ENCODE assay signal across 31 cellular contexts in the genomic region with DNA sequence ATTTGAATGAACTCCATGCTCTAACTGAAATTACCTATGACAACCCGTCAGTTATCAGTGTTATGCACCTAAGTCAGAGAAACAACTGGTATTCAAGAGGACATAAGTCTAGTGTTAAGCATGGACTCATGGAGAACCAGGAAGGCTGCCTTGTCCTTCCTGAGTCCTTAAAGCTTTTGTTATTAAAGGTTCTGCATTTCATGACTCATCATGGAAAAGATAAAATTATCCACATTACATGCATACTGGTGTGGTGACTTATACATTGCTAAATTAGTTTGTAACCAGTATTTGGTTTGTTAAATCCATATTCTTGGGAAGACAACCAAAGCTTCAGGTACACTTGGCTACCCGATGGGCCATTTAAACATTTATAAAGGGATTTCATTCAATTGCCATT. TPM values are rescaled to one million over a fixed set of nuclear protein-coding genes. Genes with fewer than 3 reads are reported as not detected.
DNase-seq lines count a peak whose midpoint lies in the region; ATAC-seq, FAIRE-seq and TF ChIP-seq lines count a peak whose summit lies in the region.
"Had no signal": no experiment of that assay in that cellular context is flagged by ENCODE, and none has a peak within 500 bp of the region (broad histone marks: within the 10 kb centered on the region; RNA-seq: fewer than 3 reads in every experiment).

No MANE protein-coding gene starts in this region.

- DNase-seq in MCF 10A (ENCODE audit: unreplicated experiment) (peak; percentile 5), breast epithelium (ENCODE audit: low spot score in 2 of 2) (no peak), astrocyte (ENCODE audit: low read depth) (peak; percentile 0), fibroblast of pulmonary artery (ENCODE audit: low read depth) (peak; percentile 76), NCI-H510A (lab: John Stamatoyannopoulos, UW) (no peak), epidermal melanocyte (ENCODE audit: insufficient read length, low spot score) (no peak)
- no peak for DNase-seq in activated naive CD4-positive, alpha-beta T cell treated with Interleukin-2 at 50 U/mL for 16 hours
- DNase-seq in activated CD8-positive, alpha-beta T cell treated with anti-CD3 and anti-CD28 coated beads, Interleukin-2, amount 10 ng/mL, durations not matched to agents 7 days and 5 days: no peak
- DNase-seq: 8988T; activated effector memory CD4-positive, alpha-beta T cell treated with anti-CD3 and anti-CD28 coated beads, Interleukin-2, amount 50 U/mL, for 16 hours; adrenal gland; Caco-2; effector CD8-positive, alpha-beta T cell; KBM-7; kidney; MV-4-11; naive B cell; NCI-H1694; NCI-H2227 treated with DMSO at 0.1 percent for 48 hours; SJCRH30; stimulated activated CD4-positive, alpha-beta T cell treated with anti-CD3 and anti-CD28 coated beads, Interleukin-15, amount 100 ng/mL, for 24 hours; T-helper 2 cell; WERI-Rb-1 had no signal

- no peak overlapping the region for H3K9ac ChIP-seq in astrocyte (ENCODE audit: low read length)
- H3K9ac ChIP-seq: BLaER1 had no signal

- no peak for TF ChIP-seq POLR2A in breast epithelium (IDR thresholded peaks at IDR 0.05)

- H3K27ac ChIP-seq in breast epithelium: no peak overlapping the region
- peak overlapping the region; percentile 21 for H3K27ac ChIP-seq in astrocyte (ENCODE audit: low read depth, low read length)
- H3K27ac ChIP-seq: adrenal gland, BLaER1, right atrium auricular region, SJCRH30, WERI-Rb-1 had no signal

- BruUV-seq in MCF 10A (replicated peaks; lab: Mats Ljungman, UMichigan): no TSS peak

- H3K9me3 Mint-ChIP-seq in MCF 10A (ENCODE audit: unreplicated experiment) (no peaks in the 10 kb centered on the region), astrocyte (ENCODE audit: unreplicated experiment) (peaks cover 3% of the 10 kb centered on the region)
- no peaks in the 10 kb centered on the region for H3K9me3 Mint-ChIP-seq in activated CD8-positive, alpha-beta T cell treated with anti-CD3 and anti-CD28 coated beads, Interleukin-2, amount 10 ng/mL, durations not matched to agents 7 days and 5 days (ENCODE audit: insufficient read depth)

- H3K36me3 Mint-ChIP-seq in MCF 10A (ENCODE audit: insufficient read depth, unreplicated experiment): no peaks in the 10 kb centered on the region
- H3K36me3 Mint-ChIP-seq in astrocyte (ENCODE audit: low read depth, unreplicated experiment): no peaks in the 10 kb centered on the region
- no peaks in the 10 kb centered on the region for H3K36me3 Mint-ChIP-seq in activated CD8-positive, alpha-beta T cell treated with anti-CD3 and anti-CD28 coated beads, Interleukin-2, amount 10 ng/mL, durations not matched to agents 7 days and 5 days (ENCODE audit: low read depth)
- H3K36me3 Mint-ChIP-seq: memory B cell, naive B cell had no signal

- H3K27me3 ChIP-seq in breast epithelium: no peaks in the 10 kb centered on the region
- H3K27me3 ChIP-seq in astrocyte (ENCODE audit: insufficient read depth, low read length): no peaks in the 10 kb centered on the region
- H3K27me3 ChIP-seq: adrenal gland, BLaER1, right atrium auricular region, SJCRH30 had no signal

- H3K4me1 Mint-ChIP-seq in MCF 10A (ENCODE audit: insufficient read depth, unreplicated experiment) (no peaks in the 10 kb centered on the region), astrocyte (ENCODE audit: low read depth, unreplicated experiment) (peaks cover 13% of the 10 kb centered on the region)
- H3K4me1 Mint-ChIP-seq in activated CD8-positive, alpha-beta T cell treated with anti-CD3 and anti-CD28 coated beads, Interleukin-2, amount 10 ng/mL, durations not matched to agents 7 days and 5 days (ENCODE audit: low read depth): no peaks in the 10 kb centered on the region
- H3K4me1 Mint-ChIP-seq: memory B cell, naive B cell had no signal

- H3K79me2 ChIP-seq in astrocyte (ENCODE audit: insufficient read depth, low read length): no peaks in the 10 kb centered on the region

- CTCF ChIA-PET in MCF 10A (lab: Yijun Ruan, JAX): no interaction called here
- CTCF ChIA-PET in activated CD8-positive, alpha-beta T cell treated with anti-CD3 and anti-CD28 coated beads, Interleukin-2, amount 10 ng/mL, durations not matched to agents 7 days and 5 days (lab: Charles Lee): no interaction called here

- H3K4me3 ChIP-seq in breast epithelium: no peak overlapping the region
- H3K4me3 ChIP-seq in astrocyte (ENCODE audit: insufficient read depth, low read depth, low read length): no peak overlapping the region
- H3K4me3 ChIP-seq in fibroblast of pulmonary artery (replicated peaks; ENCODE audit: low read depth, low read length): no peak overlapping the region
- H3K4me3 ChIP-seq: adrenal gland, BLaER1, right atrium auricular region, SJCRH30 had no signal

- H3K27ac Mint-ChIP-seq in MCF 10A (ENCODE audit: low read depth, unreplicated experiment): no peak overlapping the region
- peak overlapping the region; percentile 22 for H3K27ac Mint-ChIP-seq in astrocyte (ENCODE audit: unreplicated experiment)
- no peak overlapping the region for H3K27ac Mint-ChIP-seq in activated CD8-positive, alpha-beta T cell treated with anti-CD3 and anti-CD28 coated beads, Interleukin-2, amount 10 ng/mL, durations not matched to agents 7 days and 5 days
- H3K27ac Mint-ChIP-seq: memory B cell, naive B cell had no signal

- TF ChIP-seq CTCF in MCF 10A (IDR thresholded peaks at IDR 0.05; ENCODE audit: unreplicated experiment) (no peak), breast epithelium (IDR thresholded peaks at IDR 0.05) (no peak), astrocyte (IDR thresholded peaks at IDR 0.05; ENCODE audit: insufficient read depth, low read depth, low read length) (no peak), fibroblast of pulmonary artery (IDR thresholded peaks at IDR 0.05; ENCODE audit: low read length, missing control alignments) (no peak)

- no peak overlapping the region for H3K4me3 Mint-ChIP-seq in MCF 10A (ENCODE audit: unreplicated experiment)
- no peak overlapping the region for H3K4me3 Mint-ChIP-seq in astrocyte (ENCODE audit: unreplicated experiment)
- no peak overlapping the region for H3K4me3 Mint-ChIP-seq in activated CD8-positive, alpha-beta T cell treated with anti-CD3 and anti-CD28 coated beads, Interleukin-2, amount 10 ng/mL, durations not matched to agents 7 days and 5 days
- H3K4me3 Mint-ChIP-seq: memory B cell, naive B cell had no signal

- no peaks in the 10 kb centered on the region for H3K36me3 ChIP-seq in breast epithelium
- no peaks in the 10 kb centered on the region for H3K36me3 ChIP-seq in astrocyte (ENCODE audit: insufficient read depth, low read length)
- H3K36me3 ChIP-seq: adrenal gland, BLaER1, right atrium auricular region, SJCRH30, WERI-Rb-1 had no signal

- H3K4me1 ChIP-seq in breast epithelium (no peaks in the 10 kb centered on the region), astrocyte (ENCODE audit: insufficient read depth, low read length) (peaks cover 3% of the 10 kb centered on the region)
- H3K4me1 ChIP-seq: adrenal gland, BLaER1, Caco-2, right atrium auricular region, SJCRH30 had no signal

- no peaks in the 10 kb centered on the region for H4K20me1 ChIP-seq in astrocyte (ENCODE audit: insufficient read depth, low read length)
- H4K20me1 ChIP-seq: BLaER1 had no signal

- ATAC-seq in activated CD8-positive, alpha-beta T cell treated with anti-CD3 and anti-CD28 coated beads, Interleukin-2, amount 10 ng/mL, durations not matched to agents 7 days and 5 days: no peak

- intact Hi-C loops in MCF 10A (cut with micrococcal nuclease) (no loop called here), breast epithelium (cut with DNase I; ENCODE audit: low total_unique reads) (no loop called here)

- H3K4me2 ChIP-seq in astrocyte (ENCODE audit: low read length): peak overlapping the region; percentile 39
- H3K4me2 ChIP-seq: BLaER1 had no signal

- H3K27me3 Mint-ChIP-seq in MCF 10A (ENCODE audit: insufficient read depth, unreplicated experiment) (peaks cover 30% of the 10 kb centered on the region), astrocyte (ENCODE audit: low read depth, unreplicated experiment) (no peaks in the 10 kb centered on the region)
- peaks cover 22% of the 10 kb centered on the region for H3K27me3 Mint-ChIP-seq in activated CD8-positive, alpha-beta T cell treated with anti-CD3 and anti-CD28 coated beads, Interleukin-2, amount 10 ng/mL, durations not matched to agents 7 days and 5 days (ENCODE audit: low read depth)

- POLR2A ChIA-PET in MCF 10A (lab: Yijun Ruan, JAX): no interaction called here
- POLR2A ChIA-PET in activated CD8-positive, alpha-beta T cell treated with anti-CD3 and anti-CD28 coated beads, Interleukin-2, amount 10 ng/mL, durations not matched to agents 7 days and 5 days (lab: Charles Lee): no interaction called here

- no peak overlapping the region for H2AFZ ChIP-seq in astrocyte (ENCODE audit: low read depth, low read length)

- peaks cover 0 to 12% of the 10 kb centered on the region in 2 donors for H3K9me3 ChIP-seq in breast epithelium
- H3K9me3 ChIP-seq in astrocyte (ENCODE audit: insufficient read depth, low read depth, low read length): no peaks in the 10 kb centered on the region
- H3K9me3 ChIP-seq: adrenal gland, SJCRH30 had no signal

- FAIRE-seq in astrocyte (lab: Jason Lieb, UNC): peak; percentile 58
- FAIRE-seq: G401.6, kidney had no signal

RNA-seq across cellular contexts. Expression of a gene that starts 6.5 kb away (rescaled TPM):
- total RNA-seq in MCF 10A (2022) (not detected in 2 replicates), breast epithelium (not detected), astrocyte (not detected in 2 replicates)
- under 1 TPM in 1 of 2 experiments, not detected in 1; 0.05 TPM for total RNA-seq in activated CD8-positive, alpha-beta T cell treated with anti-CD3 and anti-CD28 coated beads, Interleukin-2, amount 10 ng/mL, durations not matched to agents 7 days and 5 days
- total RNA-seq: adrenal gland, Caco-2, cerebellum, kidney, osteocyte, right atrium auricular region, SJCRH30, subcutaneous adipose tissue, ureter had no signal

RNA-seq across cellular contexts. Expression of a gene that starts 26.4 kb away (rescaled TPM):
- total RNA-seq in MCF 10A (2022) (not detected in 2 replicates), breast epithelium (not detected), astrocyte (not detected in 2 replicates)
- total RNA-seq in activated CD8-positive, alpha-beta T cell treated with anti-CD3 and anti-CD28 coated beads, Interleukin-2, amount 10 ng/mL, durations not matched to agents 7 days and 5 days: not detected
- total RNA-seq: adrenal gland, Caco-2, cerebellum, kidney, osteocyte, right atrium auricular region, SJCRH30, subcutaneous adipose tissue, ureter had no signal

RNA-seq across cellular contexts. Expression of a gene that starts 45.3 kb away (rescaled TPM):
- total RNA-seq in MCF 10A (2022) (not detected in 2 replicates), breast epithelium (not detected), astrocyte (not detected in 2 replicates)
- not detected for total RNA-seq in activated CD8-positive, alpha-beta T cell treated with anti-CD3 and anti-CD28 coated beads, Interleukin-2, amount 10 ng/mL, durations not matched to agents 7 days and 5 days
- total RNA-seq: adrenal gland, Caco-2, cerebellum, kidney, osteocyte, right atrium auricular region, SJCRH30, subcutaneous adipose tissue, ureter had no signal

Comparison
In these comparisons a context has a peak if more than half of its experiments do, and no peak if none do; other contexts are left out.
1. DNase-seq: peak in MCF 10A (single experiment), astrocyte (single experiment) and fibroblast of pulmonary artery (single experiment); none in breast epithelium (0 of 2), NCI-H510A (single experiment), activated naive CD4-positive, alpha-beta T cell treated with Interleukin-2 at 50 U/mL for 16 hours (single experiment), epidermal melanocyte (single experiment) and activated CD8-positive, alpha-beta T cell treated with anti-CD3 and anti-CD28 coated beads, Interleukin-2, amount 10 ng/mL, durations not matched to agents 7 days and 5 days (single experiment).